26 cellular contexts compared by ENCODE assay signal in genomic region chr3:13636186-13636585, GRCh38.
"Had no signal": no experiment of that assay in that cellular context is flagged by ENCODE, and none has a peak within 500 bp of the region (broad histone marks: within the 10 kb centered on the region; RNA-seq: fewer than 3 reads in every experiment).

No MANE protein-coding gene starts in this region.

- H3K36me3 ChIP-seq: colonic mucosa, gastrocnemius medialis, left ventricle myocardium inferior, lower lobe of right lung had no signal

- H3K27me3 ChIP-seq: colonic mucosa had no signal

- H3K27ac ChIP-seq: colonic mucosa, epithelial cell of prostate, esophagus squamous epithelium, gastrocnemius medialis, heart right ventricle, left ventricle myocardium inferior, lower lobe of right lung had no signal

- DNase-seq: colonic mucosa; cortex of kidney; effector CD8-positive, alpha-beta T cell; effector memory CD8-positive, alpha-beta T cell; endodermal cell; erythroblast; esophagus squamous epithelium; foreskin fibroblast; foreskin melanocyte; gastrocnemius medialis; glutamatergic neuron; head of caudate nucleus; heart right ventricle; hippocampal formation; left colon; left ventricle myocardium inferior; lower lobe of right lung; mesenchymal stem cell; mucosa of descending colon; naive B cell had no signal

- FAIRE-seq: endometrium, islet of Langerhans, keratinocyte had no signal

- ATAC-seq: effector memory CD8-positive, alpha-beta T cell; esophagus mucosa; gastrocnemius medialis; heart right ventricle; left colon; left lobe of liver; lower lobe of right lung; mucosa of descending colon had no signal

- H3K4me3 ChIP-seq: colonic mucosa, esophagus squamous epithelium, gastrocnemius medialis, heart right ventricle, left ventricle myocardium inferior, lower lobe of right lung, mucosa of descending colon had no signal

- H3K9me3 ChIP-seq: colonic mucosa, esophagus squamous epithelium, gastrocnemius medialis, heart right ventricle, left ventricle myocardium inferior, lower lobe of right lung, mucosa of descending colon had no signal

- H3K4me1 ChIP-seq: colonic mucosa, gastrocnemius medialis, left ventricle myocardium inferior, lower lobe of right lung had no signal
